In genomic region chr5:1004598-1005361, GRCh38 we compare ENCODE assay signal across 8 cellular contexts. TPM values are rescaled to one million over a fixed set of nuclear protein-coding genes. Genes with fewer than 3 reads are reported as not detected.
DNase-seq lines count a peak whose midpoint lies in the region; ATAC-seq lines count a peak whose summit lies in the region.

No MANE protein-coding gene starts in this region.

- DNase-seq in NCI-H524 (lab: John Stamatoyannopoulos, UW) (peak; percentile 49 to 69), NCI-H524 treated with DMSO at 0.1 percent for 48 hours (lab: John Stamatoyannopoulos, UW) (no peak), RPMI7951 (ENCODE audit: low read depth) (peak; percentile 76), adipocyte (ENCODE audit: low read depth) (peak; percentile 72), right cardiac atrium (peak; percentile 88 to 96 (median 95))

- WGBS in right cardiac atrium, result 3% methylated on average over 87 of the region's 87 CpGs

- intact Hi-C loops in right cardiac atrium (cut with DNase I), result loop anchor here (5.0 to 10.0 kb wide), 4 partner anchors 123 to 140 kb away; no protein-coding TSS in a partner anchor

- H3K9me3 ChIP-seq in adipocyte (ENCODE audit: control insufficient read depth, low read length), result no peaks in the 10 kb centered on the region
- no peaks in the 10 kb centered on the region for H3K9me3 ChIP-seq in right cardiac atrium (ENCODE audit: control insufficient read depth, low read length)

- H3K4me1 ChIP-seq in adipocyte (ENCODE audit: control insufficient read depth, insufficient read depth, low read length), result peaks cover 15% of the 10 kb centered on the region
- peaks cover 3% of the 10 kb centered on the region for H3K4me1 ChIP-seq in right cardiac atrium (ENCODE audit: control insufficient read depth, insufficient read depth, low read length)
- no peaks in the 10 kb centered on the region for H3K4me1 ChIP-seq in rectal smooth muscle tissue (ENCODE audit: control insufficient read depth, insufficient read depth, low read length)

- peak overlapping the region; percentile 69 for H3K9ac ChIP-seq in adipocyte (ENCODE audit: low read length)
- H3K9ac ChIP-seq in rectal smooth muscle tissue (ENCODE audit: low read length), result no peak overlapping the region

- H3K36me3 ChIP-seq in adipocyte (ENCODE audit: control insufficient read depth, insufficient read depth, low read length, severe bottlenecking) (no peaks in the 10 kb centered on the region), rectal smooth muscle tissue (ENCODE audit: control insufficient read depth, insufficient read depth, low read length) (no peaks in the 10 kb centered on the region)

- ATAC-seq in right cardiac atrium (peak; percentile 81 to 82), HG03280 (IDR thresholded peaks at IDR 0.05; ENCODE audit: unreplicated experiment) (no peak), HG02885 (IDR thresholded peaks at IDR 0.05; ENCODE audit: poor library complexity, unreplicated experiment) (no peak)

- H3K27me3 ChIP-seq in adipocyte (replicated peaks; ENCODE audit: control insufficient read depth, insufficient read depth, low read length) (peaks cover 33% of the 10 kb centered on the region), right cardiac atrium (ENCODE audit: control insufficient read depth, insufficient read depth) (no peaks in the 10 kb centered on the region), rectal smooth muscle tissue (ENCODE audit: control insufficient read depth, insufficient read depth, low read length) (peaks cover 9% of the 10 kb centered on the region)

- peak overlapping the region; percentile 74 for H3K4me3 ChIP-seq in adipocyte (ENCODE audit: low read length)
- peak overlapping the region; percentile 54 for H3K4me3 ChIP-seq in right cardiac atrium (ENCODE audit: low read length)
- peak overlapping the region; percentile 54 for H3K4me3 ChIP-seq in rectal smooth muscle tissue (ENCODE audit: low read length)

- H3K27ac ChIP-seq in right cardiac atrium (ENCODE audit: low read length) (peak overlapping the region; percentile 16), rectal smooth muscle tissue (ENCODE audit: low read depth, low read length) (no peak overlapping the region)

RNA-seq across cellular contexts. Expression of gene NKD2, which starts 3.8 kb away (rescaled TPM):
- total RNA-seq in RPMI7951 (2014; rRNA removed; shearing (Covaris generic)), result 24.6 and 27.2 TPM in 2 replicates
- 1 to 10 TPM; 1.9 to 8.6 (median 3.1) TPM for total RNA-seq in right cardiac atrium
- polyA plus RNA-seq in right cardiac atrium, result 2.6 TPM

Comparison
In these comparisons a context has a peak if more than half of its experiments do, and no peak if none do; other contexts are left out.
1. ATAC-seq: peak in right cardiac atrium (2 of 2); none in HG03280 (single experiment) and HG02885 (single experiment).
2. Peak in every context shown above with its lines, with median percentiles within 50 percentile points of each other: H3K4me3 ChIP-seq.